In the genomic region with DNA sequence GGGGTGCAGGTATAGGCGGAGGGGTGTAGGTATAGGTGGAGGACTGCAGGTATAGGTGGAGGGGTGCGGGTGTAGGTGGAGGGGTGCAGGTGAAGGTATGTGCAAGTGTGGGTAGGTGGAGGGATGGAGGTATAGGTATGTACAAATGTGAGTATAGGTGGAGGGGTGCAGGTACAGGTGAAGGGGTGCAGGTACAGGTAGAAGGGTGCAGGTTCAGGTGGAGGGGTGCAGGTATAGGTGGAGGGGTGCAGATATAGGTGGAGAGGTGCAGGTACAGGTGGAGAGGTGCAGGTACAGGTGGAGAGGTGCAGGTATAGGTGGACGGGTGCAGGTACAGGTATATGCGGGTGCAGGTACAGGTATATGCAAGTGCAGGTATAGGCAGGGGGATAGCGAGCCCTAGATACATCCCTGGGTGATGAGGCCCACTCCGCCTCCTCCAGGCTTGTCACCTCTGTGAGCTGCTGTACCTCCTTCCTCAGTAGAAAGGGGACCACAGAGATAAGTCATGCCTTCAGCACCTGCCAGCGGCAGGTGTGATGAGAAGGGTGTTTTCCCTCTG, we compare ENCODE assay signal across 24 cellular contexts. TPM values are rescaled to one million over a fixed set of nuclear protein-coding genes. Genes with fewer than 3 reads are reported as not detected.
DNase-seq lines count a peak whose midpoint lies in the region; ATAC-seq and TF ChIP-seq lines count a peak whose summit lies in the region.
"Had no signal": no experiment of that assay in that cellular context is flagged by ENCODE, and none has a peak within 500 bp of the region (broad histone marks: within the 10 kb centered on the region; RNA-seq: fewer than 3 reads in every experiment).

No MANE protein-coding gene starts in this region.

- DNase-seq in IMR-90 (no peak), erythroblast (lab: John Stamatoyannopoulos, UW) (peak; percentile 10 to 31), posterior vena cava (ENCODE audit: low spot score) (peak; percentile 25), GM20000 (ENCODE audit: low spot score) (no peak), SW 1271 (lab: John Stamatoyannopoulos, UW) (no peak), stomach (no peak)
- no peak for DNase-seq in activated CD8-positive, alpha-beta T cell treated with anti-CD3 and anti-CD28 coated beads, Interleukin-2, amount 10 ng/mL, durations not matched to agents 7 days and 5 days
- DNase-seq: DMS79 treated with DMSO at 0.1 percent for 48 hours; H9; Kasumi-1; MG63; NCI-H1092; NCI-H1436 treated with DMSO at 0.1 percent for 48 hours; NCI-H2029; NCI-H446; NK-92 treated with Interleukin-12 subunit alpha and Interleukin-12 subunit beta, amount 100 ng/mL, for 24 hours; RPMI8226 had no signal

- peaks cover 0 to 10% of the 10 kb centered on the region in 2 experiments; a peak in 1 of 4 replicates for H3K79me1 ChIP-seq in IMR-90 (ENCODE audit: low read depth in 1 of 2, low read length in 2 of 2)

- H3K27me3 ChIP-seq in BLaER1 treated with 17β-estradiol and CSF1 and Interleukin-3, amounts not matched to agents 10 nM and 100 nM = no peaks in the 10 kb centered on the region
- H3K27me3 ChIP-seq in IMR-90 (ENCODE audit: control insufficient read depth, insufficient read depth, low read length) (no peaks in the 10 kb centered on the region), stomach (peaks cover 0 to 7% (median 0%) of the 10 kb centered on the region in 3 donors)
- H3K27me3 ChIP-seq: MG63, SJCRH30 had no signal

- H4K20me1 ChIP-seq in BLaER1 treated with 17β-estradiol and CSF1 and Interleukin-3, amounts not matched to agents 10 nM and 100 nM = peaks cover 0 to 20% (median 0%) of the 10 kb centered on the region in 11 experiments; a peak in 3 of 22 replicates
- no peaks in the 10 kb centered on the region for H4K20me1 ChIP-seq in IMR-90 (ENCODE audit: insufficient read depth, low read length)

- peak overlapping the region; percentile 70; the same call in 1 of the 2 replicates for H2AK5ac ChIP-seq in IMR-90 (ENCODE audit: low read depth, low read length)

- POLR2A ChIA-PET in IMR-90 (lab: Charles Lee; ENCODE audit: unreplicated experiment) = no interaction called here
- POLR2A ChIA-PET in activated CD8-positive, alpha-beta T cell treated with anti-CD3 and anti-CD28 coated beads, Interleukin-2, amount 10 ng/mL, durations not matched to agents 7 days and 5 days (lab: Charles Lee) = no interaction called here

- in situ Hi-C loops in IMR-90 (cut with MboI; ENCODE audit: low sequenced_read_pairs) = no loop called here

- TF ChIP-seq CTCF in IMR-90 (conservative IDR thresholded peaks at IDR 0.05; ENCODE audit: low read depth, low read length) (no peak), GM20000 (IDR thresholded peaks at IDR 0.05; ENCODE audit: extremely low read depth, missing control alignments) (no peak), stomach (IDR thresholded peaks at IDR 0.05) (no peak)

- CTCF ChIA-PET in IMR-90 (lab: Yijun Ruan, JAX) = no interaction called here
- CTCF ChIA-PET in activated CD8-positive, alpha-beta T cell treated with anti-CD3 and anti-CD28 coated beads, Interleukin-2, amount 10 ng/mL, durations not matched to agents 7 days and 5 days (lab: Charles Lee) = no interaction called here

- no peaks in the 10 kb centered on the region for H3K36me3 Mint-ChIP-seq in activated CD8-positive, alpha-beta T cell treated with anti-CD3 and anti-CD28 coated beads, Interleukin-2, amount 10 ng/mL, durations not matched to agents 7 days and 5 days (ENCODE audit: low read depth)
- H3K36me3 Mint-ChIP-seq: IgD-negative memory B cell had no signal

- H3K18ac ChIP-seq in IMR-90 (ENCODE audit: low read depth, low read length) = no peak overlapping the region

- no peak overlapping the region for H4K8ac ChIP-seq in IMR-90 (ENCODE audit: low read depth in 2 of 2, low read length in 2 of 2)

- no peak overlapping the region for H2AK9ac ChIP-seq in IMR-90 (replicated peaks; ENCODE audit: low read depth, low read length, poor library complexity)

- H3K36me3 ChIP-seq in BLaER1 treated with 17β-estradiol and CSF1 and Interleukin-3, amounts not matched to agents 10 nM and 100 nM = no peaks in the 10 kb centered on the region
- H3K36me3 ChIP-seq in IMR-90 (ENCODE audit: control insufficient read depth, insufficient read depth, low read length) (no peaks in the 10 kb centered on the region), stomach (no peaks in the 10 kb centered on the region)
- H3K36me3 ChIP-seq: MG63, SJCRH30 had no signal

- no peaks in the 10 kb centered on the region for H3K27me3 Mint-ChIP-seq in activated CD8-positive, alpha-beta T cell treated with anti-CD3 and anti-CD28 coated beads, Interleukin-2, amount 10 ng/mL, durations not matched to agents 7 days and 5 days (ENCODE audit: low read depth)

- no peaks in the 10 kb centered on the region for H3K9me3 ChIP-seq in BLaER1 treated with 17β-estradiol and CSF1 and Interleukin-3, amounts not matched to agents 10 nM and 100 nM (replicated peaks in 1 of 11)
- H3K9me3 ChIP-seq in IMR-90 (ENCODE audit: control insufficient read depth, insufficient read depth, low read length) = no peaks in the 10 kb centered on the region
- no peaks in the 10 kb centered on the region for H3K9me3 ChIP-seq in stomach
- H3K9me3 ChIP-seq: MG63, SJCRH30 had no signal

- H4K91ac ChIP-seq in IMR-90 (ENCODE audit: insufficient read depth, low read depth, low read length) = no peak overlapping the region

- intact Hi-C loops in IMR-90 (cut with micrococcal nuclease) (no loop called here), posterior vena cava (cut with DNase I) (no loop called here), stomach (cut with DNase I; ENCODE audit: low total_unique reads) (no loop called here)

- peaks cover 5% of the 10 kb centered on the region for H3K4me1 Mint-ChIP-seq in activated CD8-positive, alpha-beta T cell treated with anti-CD3 and anti-CD28 coated beads, Interleukin-2, amount 10 ng/mL, durations not matched to agents 7 days and 5 days (ENCODE audit: low read depth)
- H3K4me1 Mint-ChIP-seq: H9 had no signal

- H3K23ac ChIP-seq in IMR-90 (ENCODE audit: low read depth, low read length) = no peak overlapping the region

- no peak overlapping the region for H3K9ac ChIP-seq in BLaER1 treated with 17β-estradiol and CSF1 and Interleukin-3, amounts not matched to agents 10 nM and 100 nM
- no peak overlapping the region for H3K9ac ChIP-seq in IMR-90 (ENCODE audit: low read depth, low read length)

- H2BK5ac ChIP-seq in IMR-90 (ENCODE audit: low read depth, low read length, poor library complexity, severe bottlenecking) = no peak overlapping the region

- H3K9me3 Mint-ChIP-seq in activated CD8-positive, alpha-beta T cell treated with anti-CD3 and anti-CD28 coated beads, Interleukin-2, amount 10 ng/mL, durations not matched to agents 7 days and 5 days (ENCODE audit: insufficient read depth) = no peaks in the 10 kb centered on the region
- H3K9me3 Mint-ChIP-seq: H9, IgD-negative memory B cell had no signal

- H3K4me3 Mint-ChIP-seq in activated CD8-positive, alpha-beta T cell treated with anti-CD3 and anti-CD28 coated beads, Interleukin-2, amount 10 ng/mL, durations not matched to agents 7 days and 5 days = no peak overlapping the region
- H3K4me3 Mint-ChIP-seq: H9, IgD-negative memory B cell had no signal

- no peak overlapping the region for H3K14ac ChIP-seq in IMR-90 (replicated peaks; ENCODE audit: low read depth, low read length)

- peak overlapping the region; percentile 30 for H3K4ac ChIP-seq in IMR-90 (ENCODE audit: low read depth, low read length)

- H2BK20ac ChIP-seq in IMR-90 (ENCODE audit: low read depth, low read length) = no peak overlapping the region

- no peak for TF ChIP-seq POLR2A in IMR-90 (IDR thresholded peaks at IDR 0.05; ENCODE audit: low read depth, low read length)
- no peak for TF ChIP-seq POLR2A in erythroblast (IDR thresholded peaks at IDR 0.05; ENCODE audit: low read length)
- TF ChIP-seq POLR2A in stomach (IDR thresholded peaks at IDR 0.05) = no peak

- no peak overlapping the region for H3K27ac ChIP-seq in BLaER1 treated with 17β-estradiol and CSF1 and Interleukin-3, amounts not matched to agents 10 nM and 100 nM
- no peak overlapping the region for H3K27ac ChIP-seq in IMR-90 (ENCODE audit: insufficient read depth, low read length)
- H3K27ac ChIP-seq in stomach = no peak overlapping the region
- H3K27ac ChIP-seq: C4-2B, SJCRH30 had no signal

- peaks cover 8 to 51% (median 44%) of the 10 kb centered on the region in 10 experiments for H3K4me1 ChIP-seq in BLaER1 treated with 17β-estradiol and CSF1 and Interleukin-3, amounts not matched to agents 10 nM and 100 nM
- peaks cover 12% of the 10 kb centered on the region for H3K4me1 ChIP-seq in IMR-90 (ENCODE audit: control insufficient read depth, insufficient read depth, low read length)
- H3K4me1 ChIP-seq in stomach = peaks cover 14 to 23% (median 18%) of the 10 kb centered on the region in 4 donors

- TF ChIP-seq EP300 in stomach (IDR thresholded peaks at IDR 0.05) = no peak

- peaks cover 16% of the 10 kb centered on the region for H3K9me1 ChIP-seq in IMR-90 (ENCODE audit: insufficient read depth, low read length)

- 93% methylated on average over 6 of the region's 7 CpGs; no CpG with 5 or more reads in 1 of the 2 experiments for whole genome bisulfite sequencing in IMR-90 (ENCODE audit: extremely low coverage in 2 of 2, insufficient read length in 1 of 2), 2 experiments
- WGBS in stomach, 5 donors = 85 to 95% (median 94%) methylated on average over 7 of the region's 7 CpGs

- no peak overlapping the region for H3K56ac ChIP-seq in IMR-90 (ENCODE audit: extremely low read depth, insufficient read depth, low read length)

- H2BK120ac ChIP-seq in IMR-90 (ENCODE audit: low read depth, low read length) = no peak overlapping the region

- ATAC-seq in IMR-90 (ENCODE audit: low read depth) = no peak
- no peak for ATAC-seq in activated CD8-positive, alpha-beta T cell treated with anti-CD3 and anti-CD28 coated beads, Interleukin-2, amount 10 ng/mL, durations not matched to agents 7 days and 5 days

- H2BK15ac ChIP-seq in IMR-90 (ENCODE audit: low read depth, low read length) = no peak overlapping the region

- H3K27ac Mint-ChIP-seq in activated CD8-positive, alpha-beta T cell treated with anti-CD3 and anti-CD28 coated beads, Interleukin-2, amount 10 ng/mL, durations not matched to agents 7 days and 5 days = no peak overlapping the region
- H3K27ac Mint-ChIP-seq: H9, IgD-negative memory B cell had no signal

- no peak overlapping the region for H4K5ac ChIP-seq in IMR-90 (ENCODE audit: low read depth, low read length)

- dilution Hi-C loops in IMR-90 (cut with HindIII; ENCODE audit: low sequenced_read_pairs, unreplicated experiment) = no loop called here

- no peak overlapping the region for H3K4me3 ChIP-seq in BLaER1 treated with 17β-estradiol and CSF1 and Interleukin-3, amounts not matched to agents 10 nM and 100 nM
- no peak overlapping the region for H3K4me3 ChIP-seq in IMR-90 (ENCODE audit: insufficient read depth, low read depth, low read length)
- no peak overlapping the region for H3K4me3 ChIP-seq in stomach
- H3K4me3 ChIP-seq: MG63, SJCRH30 had no signal

- no peak overlapping the region for H2AFZ ChIP-seq in IMR-90 (replicated peaks; ENCODE audit: low read length, poor library complexity)

- BruUV-seq in IMR-90 (replicated peaks; lab: Mats Ljungman, UMichigan) = no TSS peak

- peak overlapping the region; percentile 25 to 84 (median 51); a peak in 21 of 22 replicates for H3K4me2 ChIP-seq in BLaER1 treated with 17β-estradiol and CSF1 and Interleukin-3, amounts not matched to agents 10 nM and 100 nM
- no peak overlapping the region for H3K4me2 ChIP-seq in IMR-90 (ENCODE audit: low read depth, low read length)

- TF ChIP-seq RAD21 in IMR-90 (IDR thresholded peaks at IDR 0.05; ENCODE audit: low read length) = no peak

RNA-seq across cellular contexts. Expression of gene LINC01488, which starts 17.2 kb away (rescaled TPM):
- total RNA-seq in IMR-90 (2012; rRNA removed) = not detected in 2 replicates
- not detected in 2 replicates for polyA plus RNA-seq in IMR-90 (2012; rRNA removed)
- polyA plus RNA-seq in IMR-90 (2012; cell fraction: cytosol; rRNA removed) = not detected in 2 replicates
- polyA plus RNA-seq in IMR-90 (2012; cell fraction: nucleus; rRNA removed; ENCODE audit: low replicate concordance) = not detected in 2 replicates
- not detected for total RNA-seq in posterior vena cava
- total RNA-seq in activated CD8-positive, alpha-beta T cell treated with anti-CD3 and anti-CD28 coated beads, Interleukin-2, amount 10 ng/mL, durations not matched to agents 7 days and 5 days = not detected
- not detected for total RNA-seq in stomach
- not detected for polyA plus RNA-seq in stomach
- total RNA-seq: A673, G401, H9, OCI-LY7, SJCRH30 had no signal
- polyA plus RNA-seq: IgD-negative memory B cell had no signal

Comparison
In these comparisons a context has a peak if more than half of its experiments do, and no peak if none do; other contexts are left out.
1. DNase-seq: peak in erythroblast (2 of 2) and posterior vena cava (single experiment); none in IMR-90 (single experiment), activated CD8-positive, alpha-beta T cell treated with anti-CD3 and anti-CD28 coated beads, Interleukin-2, amount 10 ng/mL, durations not matched to agents 7 days and 5 days (single experiment), GM20000 (single experiment), SW 1271 (0 of 2) and stomach (single experiment).